Comparison of ENCODE assay signal across 8 cellular contexts in genomic region chr15:83571820-83572707, GRCh38.
DNase-seq lines count a peak whose midpoint lies in the region; ATAC-seq, FAIRE-seq and TF ChIP-seq lines count a peak whose summit lies in the region.

No MANE protein-coding gene starts in this region.

- peaks cover 5% of the 10 kb centered on the region for H3K27me3 ChIP-seq in BE2C

- H3K4me1 ChIP-seq in BE2C: no peaks in the 10 kb centered on the region

- no peak for TF ChIP-seq POLR2A in GM12891 (IDR thresholded peaks at IDR 0.05; ENCODE audit: low read depth, low read length)

- FAIRE-seq in HTR-8/SVneo (lab: Jason Lieb, UNC) (no peak), GM12891 (lab: Jason Lieb, UNC) (no peak)

- in situ Hi-C loops in astrocyte of the spinal cord (cut with HindIII; ENCODE audit: low sequenced_read_pairs): no loop called here

- TF ChIP-seq CTCF in BE2C (IDR thresholded peaks at IDR 0.05; ENCODE audit: low read depth, low read length) (peak; percentile 64), astrocyte of the spinal cord (IDR thresholded peaks at IDR 0.05; ENCODE audit: low read depth, low read length) (peak; percentile 65)

- DNase-seq in BE2C: no peak
- peak; percentile 14 for DNase-seq in HTR-8/SVneo (ENCODE audit: insufficient read length, low spot score)
- peak; percentile 32 for DNase-seq in astrocyte of the spinal cord (ENCODE audit: low read depth, low spot score)
- DNase-seq in left lobe of liver (ENCODE audit: low spot score): no peak
- DNase-seq in NCI-H2029 treated with DMSO at 0.1 percent for 48 hours (lab: John Stamatoyannopoulos, UW): no peak
- DNase-seq in GM12891 (ENCODE audit: insufficient read length, low spot score): no peak

- H3K9me3 ChIP-seq in BE2C: no peaks in the 10 kb centered on the region

- H3K4me3 ChIP-seq in BE2C (ENCODE audit: low read depth, low read length) (no peak overlapping the region), astrocyte of the spinal cord (ENCODE audit: low read depth, low read length) (no peak overlapping the region)

- ATAC-seq in left lobe of liver: peak; percentile 83
- no peak for ATAC-seq in HG02623 (IDR thresholded peaks at IDR 0.05; ENCODE audit: unreplicated experiment)
- no peak for ATAC-seq in HG02870 (IDR thresholded peaks at IDR 0.05; ENCODE audit: unreplicated experiment)

- no peaks in the 10 kb centered on the region for H3K36me3 ChIP-seq in BE2C

TF ChIP-seq in GM12891, 5 proteins besides CTCF, POLR2A, EP300 and RAD21:
- TF ChIP-seq POLR2AphosphoS5 (IDR thresholded peaks at IDR 0.05; ENCODE audit: low read depth, low read length) (no peak), PAX5 (IDR thresholded peaks at IDR 0.05; ENCODE audit: insufficient read depth, low read length, severe bottlenecking) (no peak), TAF1 (IDR thresholded peaks at IDR 0.05; ENCODE audit: low read depth, low read length) (no peak), SPI1 (IDR thresholded peaks at IDR 0.05; ENCODE audit: low read depth, low read length) (no peak), POU2F2 (IDR thresholded peaks at IDR 0.05; ENCODE audit: low read depth, low read length) (no peak)

Comparison
In these comparisons a context has a peak if more than half of its experiments do, and no peak if none do; other contexts are left out.
1. DNase-seq: peak in HTR-8/SVneo (single experiment) and astrocyte of the spinal cord (single experiment); none in BE2C (single experiment), left lobe of liver (single experiment), NCI-H2029 treated with DMSO at 0.1 percent for 48 hours (single experiment) and GM12891 (single experiment).